In genomic region chr13:94710881-94711560, GRCh38 we compare ENCODE assay signal across 1 cellular context.
TF ChIP-seq lines count a peak whose summit lies in the region.

No MANE protein-coding gene starts in this region.

TF ChIP-seq in GM12878, 131 proteins besides CTCF, POLR2A, EP300 and RAD21 (continued from another document):
- TF ChIP-seq CREM (IDR thresholded peaks at IDR 0.05; ENCODE audit: low read depth): no peak
- TF ChIP-seq CBX3 (IDR thresholded peaks at IDR 0.05; ENCODE audit: borderline replicate concordance, low read depth): no peak
- TF ChIP-seq RAD51 (IDR thresholded peaks at IDR 0.05): no peak
- no peak for TF ChIP-seq SKIL (IDR thresholded peaks at IDR 0.05; ENCODE audit: low read depth, poor library complexity, severe bottlenecking)
- no peak for TF ChIP-seq HDAC6 (IDR thresholded peaks at IDR 0.05; ENCODE audit: unreplicated experiment)
- TF ChIP-seq ATF7 (IDR thresholded peaks at IDR 0.05; ENCODE audit: low read depth): no peak
- TF ChIP-seq JUND (IDR thresholded peaks at IDR 0.05; ENCODE audit: low read depth, low read length): no peak
- TF ChIP-seq TCF12 (IDR thresholded peaks at IDR 0.05; ENCODE audit: low read depth, low read length): no peak
- TF ChIP-seq TARDBP (IDR thresholded peaks at IDR 0.05; ENCODE audit: borderline replicate concordance): no peak
- TF ChIP-seq RUNX3 (IDR thresholded peaks at IDR 0.05; ENCODE audit: low read length): no peak
- no peak for TF ChIP-seq ZNF217 (IDR thresholded peaks at IDR 0.05)
